Comparison of ENCODE assay signal across 11 cellular contexts in the genomic region with DNA sequence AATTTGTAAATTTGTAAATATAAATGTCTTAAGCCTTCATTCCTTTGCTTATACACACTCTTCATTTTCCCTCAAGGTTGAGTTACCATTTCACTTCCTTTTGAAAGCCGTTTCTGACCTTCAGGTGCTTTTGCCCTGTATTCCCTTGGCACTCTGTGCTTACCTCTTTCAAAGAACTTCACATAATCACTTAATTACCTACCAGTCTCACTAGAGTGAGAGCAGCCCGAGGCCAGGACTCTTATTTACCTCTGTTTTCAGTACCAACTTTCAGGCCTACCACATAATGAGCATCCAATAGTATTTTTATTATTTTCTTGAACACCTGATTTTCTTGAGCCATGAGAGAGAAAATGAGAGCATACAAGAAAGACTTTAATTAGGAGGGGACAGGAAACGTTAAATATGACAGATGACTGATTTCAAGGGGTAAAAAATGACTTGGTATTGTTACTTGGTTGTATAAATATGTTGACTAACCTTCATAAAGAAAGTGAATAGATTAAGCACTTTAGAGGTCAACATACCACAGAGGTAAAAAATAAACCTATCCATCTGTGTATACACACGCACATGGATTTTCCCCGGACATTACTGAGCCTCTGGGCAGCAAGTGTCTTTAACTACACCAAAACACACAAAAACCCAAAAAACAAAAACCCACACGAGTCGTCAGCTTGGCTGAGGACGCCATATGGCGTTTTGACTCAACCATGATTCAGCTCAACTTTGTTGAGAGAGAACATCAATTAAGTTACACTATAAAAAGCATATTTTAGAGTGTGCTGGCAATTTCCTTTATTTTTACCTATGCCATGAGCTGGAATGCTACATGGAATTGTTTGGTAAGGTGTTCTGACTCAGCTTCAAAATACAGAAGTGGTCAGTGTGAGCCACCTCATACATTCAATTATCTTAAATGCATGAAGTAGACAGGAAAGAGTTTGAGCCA. TPM values are rescaled to one million over a fixed set of nuclear protein-coding genes. Genes with fewer than 3 reads are reported as not detected.
DNase-seq lines count a peak whose midpoint lies in the region; ATAC-seq, FAIRE-seq and TF ChIP-seq lines count a peak whose summit lies in the region.
"Had no signal": no experiment of that assay in that cellular context is flagged by ENCODE, and none has a peak within 500 bp of the region (broad histone marks: within the 10 kb centered on the region; RNA-seq: fewer than 3 reads in every experiment).

No MANE protein-coding gene starts in this region.

- H3K27me3 ChIP-seq in DOHH2 (ENCODE audit: control insufficient read depth, low read length) = no peaks in the 10 kb centered on the region
- H3K27me3 ChIP-seq in SU-DHL-6 (ENCODE audit: low read length) = no peaks in the 10 kb centered on the region
- H3K27me3 ChIP-seq in WERI-Rb-1 (ENCODE audit: insufficient read depth, low read depth, severe bottlenecking) = no peaks in the 10 kb centered on the region
- H3K27me3 ChIP-seq in CD8-positive, alpha-beta T cell (ENCODE audit: insufficient read depth, low read length) = no peaks in the 10 kb centered on the region
- H3K27me3 ChIP-seq: body of pancreas had no signal

- H3K4me1 Mint-ChIP-seq in memory B cell = peaks cover 22% of the 10 kb centered on the region
- peaks cover 41% of the 10 kb centered on the region for H3K4me1 Mint-ChIP-seq in CD8-positive, alpha-beta T cell (ENCODE audit: low read depth)

- H3K27ac ChIP-seq in DOHH2 (ENCODE audit: low read depth, low read length) (peak overlapping the region; percentile 55), SU-DHL-6 (ENCODE audit: low read depth, low read length) (peak overlapping the region; percentile 30; the same call in 1 of the 2 replicates), WERI-Rb-1 (no peak overlapping the region)
- H3K27ac ChIP-seq in CD8-positive, alpha-beta T cell (ENCODE audit: low read depth, low read length) = no peak overlapping the region
- H3K27ac ChIP-seq: body of pancreas had no signal

- CTCF ChIA-PET in CD8-positive, alpha-beta T cell (lab: Charles Lee) = no interaction called here

- H3K36me3 Mint-ChIP-seq in memory B cell = no peaks in the 10 kb centered on the region
- peaks cover 9% of the 10 kb centered on the region for H3K36me3 Mint-ChIP-seq in CD8-positive, alpha-beta T cell

- H3K36me3 ChIP-seq in DOHH2 (ENCODE audit: control insufficient read depth, low read length) = peaks cover 27% of the 10 kb centered on the region
- H3K36me3 ChIP-seq in SU-DHL-6 (ENCODE audit: low read length) = 0 out of 2 replicates have a peak, but pooled peaks cover 2% of the 10 kb centered on the region
- peaks cover 19% of the 10 kb centered on the region for H3K36me3 ChIP-seq in WERI-Rb-1
- H3K36me3 ChIP-seq in CD8-positive, alpha-beta T cell (ENCODE audit: insufficient read depth, low read length) = no peaks in the 10 kb centered on the region

- H3K27me3 Mint-ChIP-seq in memory B cell = no peaks in the 10 kb centered on the region
- no peaks in the 10 kb centered on the region for H3K27me3 Mint-ChIP-seq in CD8-positive, alpha-beta T cell (ENCODE audit: low read depth)

- TF ChIP-seq POLR2A in H54 (IDR thresholded peaks at IDR 0.05; ENCODE audit: low read depth, low read length) = no peak

- H3K4me3 ChIP-seq in DOHH2 (ENCODE audit: low read length) (peak overlapping the region; percentile 25), SU-DHL-6 (ENCODE audit: insufficient read depth, low read length, poor library complexity, severe bottlenecking) (no peak overlapping the region), WERI-Rb-1 (ENCODE audit: low read depth, low read length) (no peak overlapping the region)
- H3K4me3 ChIP-seq in CD8-positive, alpha-beta T cell (ENCODE audit: low read depth, low read length) = no peak overlapping the region
- H3K4me3 ChIP-seq: body of pancreas had no signal

- peak; percentile 44 for ATAC-seq in memory B cell (ENCODE audit: low read depth)
- no peak for ATAC-seq in CD8-positive, alpha-beta T cell
- ATAC-seq: body of pancreas had no signal

- H3K9me2 ChIP-seq in DOHH2 (replicated peaks; ENCODE audit: control insufficient read depth, low read length) = no peaks in the 10 kb centered on the region
- no peaks in the 10 kb centered on the region for H3K9me2 ChIP-seq in SU-DHL-6 (replicated peaks; ENCODE audit: insufficient read depth, low read length)

- H4K20me1 ChIP-seq in DOHH2 (ENCODE audit: control insufficient read depth, insufficient read depth, low read depth, low read length) (peaks cover 23% of the 10 kb centered on the region), SU-DHL-6 (ENCODE audit: low read depth, low read length) (peaks cover 31% of the 10 kb centered on the region; the same call in 1 of the 2 replicates)

- H2AFZ ChIP-seq in SU-DHL-6 (ENCODE audit: low read depth, low read length, severe bottlenecking) = no peak overlapping the region

- intact Hi-C loops in CD8-positive, alpha-beta T cell (cut with DNase I, micrococcal nuclease) = loop anchor here in 1 of 2 experiments (10.0 kb wide), 2 partner anchors 414 to 974 kb away; partner anchors contain the start of gene PRR5

- H3K9ac ChIP-seq in SU-DHL-6 (ENCODE audit: low read length) = no peak overlapping the region

- H3K4me3 Mint-ChIP-seq in memory B cell = no peak overlapping the region
- no peak overlapping the region for H3K4me3 Mint-ChIP-seq in CD8-positive, alpha-beta T cell

- POLR2A ChIA-PET in CD8-positive, alpha-beta T cell (lab: Charles Lee) = no interaction called here

- H3K9me3 Mint-ChIP-seq in memory B cell = no peaks in the 10 kb centered on the region
- no peaks in the 10 kb centered on the region for H3K9me3 Mint-ChIP-seq in CD8-positive, alpha-beta T cell

- H3F3A ChIP-seq in DOHH2 (ENCODE audit: control insufficient read depth, insufficient read depth) = peaks cover 36% of the 10 kb centered on the region
- H3F3A ChIP-seq in SU-DHL-6 (ENCODE audit: insufficient read depth) = peaks cover 9% of the 10 kb centered on the region; the same call in 1 of the 2 replicates

- H3K9me3 ChIP-seq in DOHH2 (ENCODE audit: control insufficient read depth, insufficient read depth, low read length) (no peaks in the 10 kb centered on the region), SU-DHL-6 (ENCODE audit: insufficient read depth, low read length) (no peaks in the 10 kb centered on the region), WERI-Rb-1 (ENCODE audit: severe bottlenecking) (no peaks in the 10 kb centered on the region)
- H3K9me3 ChIP-seq in CD8-positive, alpha-beta T cell (ENCODE audit: low read length) = no peaks in the 10 kb centered on the region
- H3K9me3 ChIP-seq: body of pancreas had no signal

- peak; percentile 75 for FAIRE-seq in H54 (lab: Jason Lieb, UNC)

- TF ChIP-seq CTCF in DOHH2 (IDR thresholded peaks at IDR 0.05; ENCODE audit: low read depth, low read length, poor library complexity, severe bottlenecking) = no peak
- TF ChIP-seq CTCF in SU-DHL-6 (IDR thresholded peaks at IDR 0.05; ENCODE audit: insufficient read depth, low read length, poor library complexity, severe bottlenecking) = no peak
- TF ChIP-seq CTCF in WERI-Rb-1 (IDR thresholded peaks at IDR 0.05; ENCODE audit: low read depth, low read length) = no peak
- no peak for TF ChIP-seq CTCF in CD8-positive, alpha-beta T cell (IDR thresholded peaks at IDR 0.05)

- H3K27ac Mint-ChIP-seq in memory B cell = peak overlapping the region; percentile 0
- no peak overlapping the region for H3K27ac Mint-ChIP-seq in CD8-positive, alpha-beta T cell

- peak overlapping the region; percentile 93 for H3K4me2 ChIP-seq in DOHH2 (ENCODE audit: low read length)
- peak overlapping the region; percentile 26 for H3K4me2 ChIP-seq in SU-DHL-6 (ENCODE audit: low read depth, low read length, poor library complexity, severe bottlenecking)

- H3K79me2 ChIP-seq in DOHH2 (ENCODE audit: control insufficient read depth, low read length) (peaks cover 100% of the 10 kb centered on the region), SU-DHL-6 (ENCODE audit: insufficient read depth, low read length) (peaks cover 100% of the 10 kb centered on the region)

- DNase-seq in H54 (ENCODE audit: insufficient read length, low spot score) (no peak), memory B cell (ENCODE audit: low spot score in 2 of 2) (no peak), NCI-H524 (lab: John Stamatoyannopoulos, UW) (no peak), NCI-H774 (lab: John Stamatoyannopoulos, UW) (no peak), WERI-Rb-1 (no peak)
- DNase-seq in CD8-positive, alpha-beta T cell = no peak
- DNase-seq: activated CD4-positive, alpha-beta T cell treated with anti-CD3 and anti-CD28 coated beads, Interleukin-2, amount 50 U/mL, for 1 hour; body of pancreas; MV-4-11 had no signal

- peaks cover 94% of the 10 kb centered on the region for H3K4me1 ChIP-seq in DOHH2 (ENCODE audit: control insufficient read depth, low read length)
- peaks cover 11% of the 10 kb centered on the region for H3K4me1 ChIP-seq in CD8-positive, alpha-beta T cell (ENCODE audit: insufficient read depth, low read length)

RNA-seq across cellular contexts. Expression of gene ATXN10, which starts 7.6 kb away (rescaled TPM):
- 10 to 100 TPM; 35.4 to 37.7 TPM for total RNA-seq in CD8-positive, alpha-beta T cell

Comparison
In these comparisons a context has a peak if more than half of its experiments do, and no peak if none do; other contexts are left out.
1. H3K27ac ChIP-seq: peak in DOHH2 (single experiment) and SU-DHL-6 (single experiment); none in WERI-Rb-1 (single experiment) and CD8-positive, alpha-beta T cell (single experiment).